16 cellular contexts compared by ENCODE assay signal in the genomic region with DNA sequence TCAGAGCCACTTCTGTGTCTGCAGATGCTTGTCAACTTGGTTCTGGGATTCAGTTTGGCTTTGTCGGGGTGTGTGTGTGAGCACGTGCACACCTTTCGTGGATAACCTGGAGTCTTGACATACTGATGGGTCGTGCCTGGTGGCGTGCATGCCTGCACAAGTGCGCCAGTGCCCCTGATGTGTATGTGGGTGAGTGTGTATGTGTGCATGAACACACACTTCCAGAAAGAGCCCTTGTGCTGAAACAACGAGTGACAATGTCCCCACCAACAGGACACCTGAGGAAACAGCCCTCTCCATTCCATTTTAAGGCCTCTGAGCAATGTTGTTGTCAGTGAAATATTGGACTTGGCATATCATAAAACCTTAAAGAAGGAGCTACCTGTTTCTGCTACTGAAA. TPM values are rescaled to one million over a fixed set of nuclear protein-coding genes. Genes with fewer than 3 reads are reported as not detected.
DNase-seq lines count a peak whose midpoint lies in the region; ATAC-seq and TF ChIP-seq lines count a peak whose summit lies in the region.
"Had no signal": no experiment of that assay in that cellular context is flagged by ENCODE, and none has a peak within 500 bp of the region (broad histone marks: within the 10 kb centered on the region; RNA-seq: fewer than 3 reads in every experiment).

No MANE protein-coding gene starts in this region.

- H3K36me3 ChIP-seq in HEK293 (ENCODE audit: control insufficient read depth in 2 of 2, insufficient read depth in 1 of 2, low read length in 2 of 2) (peaks cover 7 to 28% of the 10 kb centered on the region in 2 experiments; a peak in 2 of 3 replicates), left ventricle myocardium inferior (no peaks in the 10 kb centered on the region)
- H3K36me3 ChIP-seq: upper lobe of right lung had no signal

- H3K9me3 ChIP-seq in HEK293 (ENCODE audit: control insufficient read depth, insufficient read depth, low read depth, low read length) (no peaks in the 10 kb centered on the region), left ventricle myocardium inferior (replicated peaks) (no peaks in the 10 kb centered on the region)
- H3K9me3 ChIP-seq: upper lobe of right lung had no signal

- BruUV-seq in Calu3 (replicated peaks; lab: Mats Ljungman, UMichigan): no TSS peak

- H3K4me1 ChIP-seq in HEK293 (ENCODE audit: control insufficient read depth, insufficient read depth, low read length): peaks cover 12% of the 10 kb centered on the region
- H3K4me1 ChIP-seq in left ventricle myocardium inferior: no peaks in the 10 kb centered on the region
- H3K4me1 ChIP-seq: upper lobe of right lung had no signal

- peaks cover 99% of the 10 kb centered on the region for H3K27me3 ChIP-seq in left ventricle myocardium inferior (ENCODE audit: low read depth)

- H3K4me3 ChIP-seq in HEK293 (ENCODE audit: low read depth, low read length) (no peak overlapping the region), left ventricle myocardium inferior (no peak overlapping the region)
- H3K4me3 ChIP-seq: upper lobe of right lung had no signal

- intact Hi-C loops in Calu3 (cut with micrococcal nuclease; ENCODE audit: unreplicated experiment) (loop anchor here (1.0 to 5.0 kb wide), 4 partner anchors 48 to 287 kb away; a partner anchor contains a TSS), left ventricle myocardium inferior (cut with micrococcal nuclease) (no loop called here)
- intact Hi-C loops in activated CD4-positive, alpha-beta T cell treated with anti-CD3 and anti-CD28 coated beads, Interleukin-2, amount 10 ng/mL, durations not matched to agents 24 days and 14 days (cut with micrococcal nuclease): no loop called here
- intact Hi-C loops in activated naive CD4-positive, alpha-beta T cell treated with anti-CD3 and anti-CD28 coated beads for 36 hours (cut with micrococcal nuclease): no loop called here

- TF ChIP-seq CTCF in Calu3 (IDR thresholded peaks at IDR 0.05; ENCODE audit: unreplicated experiment) (no peak), HEK293 (tag by site-specific recombination; IDR thresholded peaks at IDR 0.05) (peak; percentile 70), mesothelial cell of epicardium (IDR thresholded peaks at IDR 0.05; ENCODE audit: unreplicated experiment) (no peak), left ventricle myocardium inferior (IDR thresholded peaks at IDR 0.05; ENCODE audit: borderline replicate concordance) (no peak)

- no peaks in the 10 kb centered on the region for H3K9me3 Mint-ChIP-seq in Calu3 (ENCODE audit: low read depth, unreplicated experiment)
- no peaks in the 10 kb centered on the region for H3K9me3 Mint-ChIP-seq in mesothelial cell of epicardium
- no peaks in the 10 kb centered on the region for H3K9me3 Mint-ChIP-seq in T-cell
- H3K9me3 Mint-ChIP-seq in activated CD4-positive, alpha-beta T cell treated with anti-CD3 and anti-CD28 coated beads, Interleukin-2, amount 10 ng/mL, durations not matched to agents 24 days and 14 days: no peaks in the 10 kb centered on the region
- no peaks in the 10 kb centered on the region for H3K9me3 Mint-ChIP-seq in activated naive CD4-positive, alpha-beta T cell treated with anti-CD3 and anti-CD28 coated beads for 36 hours
- H3K9me3 Mint-ChIP-seq: activated naive CD4-positive, alpha-beta T cell treated with anti-CD3 and anti-CD28 coated beads, Interleukin-2, amount 50 U/mL, for 72 hours; naive B cell had no signal

- DNase-seq in Calu3 (peak; percentile 15), mesothelial cell of epicardium (ENCODE audit: low spot score in 2 of 2, unreplicated experiment in 2 of 2) (no peak), T-cell (no peak), left ventricle myocardium inferior (no peak)
- DNase-seq in activated CD4-positive, alpha-beta T cell treated with anti-CD3 and anti-CD28 coated beads, Interleukin-2, amount 10 ng/mL, durations not matched to agents 24 days and 14 days: no peak
- DNase-seq in activated naive CD4-positive, alpha-beta T cell treated with anti-CD3 and anti-CD28 coated beads for 36 hours: no peak
- DNase-seq: activated CD4-positive, CD25-positive, alpha-beta regulatory T cell treated with anti-CD3 and anti-CD28 coated beads, Interleukin-2, amount 50 U/mL, for 72 hours; EL; naive B cell; NCI-H2171 treated with DMSO at 0.1 percent for 48 hours; OCI-M1; upper lobe of right lung had no signal

- H3K36me3 Mint-ChIP-seq in Calu3 (ENCODE audit: insufficient read depth, unreplicated experiment) (no peaks in the 10 kb centered on the region), mesothelial cell of epicardium (peaks cover 4% of the 10 kb centered on the region), T-cell (peaks cover 19% of the 10 kb centered on the region)
- no peaks in the 10 kb centered on the region for H3K36me3 Mint-ChIP-seq in activated CD4-positive, alpha-beta T cell treated with anti-CD3 and anti-CD28 coated beads, Interleukin-2, amount 10 ng/mL, durations not matched to agents 24 days and 14 days (ENCODE audit: low read depth)
- no peaks in the 10 kb centered on the region for H3K36me3 Mint-ChIP-seq in activated naive CD4-positive, alpha-beta T cell treated with anti-CD3 and anti-CD28 coated beads for 36 hours (ENCODE audit: low read depth)
- H3K36me3 Mint-ChIP-seq: activated naive CD4-positive, alpha-beta T cell treated with anti-CD3 and anti-CD28 coated beads, Interleukin-2, amount 50 U/mL, for 72 hours had no signal

- POLR2A ChIA-PET in HEK293 (lab: Yijun Ruan, JAX): interaction anchor here (0.6 to 1.6 kb wide), 4 partner anchors 82 to 110 kb away, joined by 3 to 7 read pairs (median 5); a partner anchor contains a TSS
- POLR2A ChIA-PET in T-cell (lab: Charles Lee): no interaction called here

- CTCF ChIA-PET in Calu3 (lab: Charles Lee): interaction anchor here (0.5 to 2.7 kb wide), 10 partner anchors 9 to 129 kb away, joined by 3 to 17 read pairs (median 4); a partner anchor contains a TSS
- CTCF ChIA-PET in HEK293 (lab: Yijun Ruan, JAX): interaction anchor here (0.6 to 8.2 kb wide), 21 partner anchors 8 to 130 kb away, joined by 3 to 81 read pairs (median 5); a partner anchor contains a TSS
- CTCF ChIA-PET in T-cell (lab: Charles Lee): interaction anchor here in 1 of 2 donors (0.7 to 1.0 kb wide), 2 partner anchors 108 to 1011 kb away, joined by 3 to 5 read pairs; no protein-coding TSS in a partner anchor
- CTCF ChIA-PET in activated naive CD4-positive, alpha-beta T cell treated with anti-CD3 and anti-CD28 coated beads for 36 hours (lab: Charles Lee): no interaction called here

- ATAC-seq in SK-N-SH treated with all-trans-retinoic acid at 6 μM for 48 hours: peak; percentile 42; the same call in 1 of the 3 replicates
- ATAC-seq in T-cell (replicated peaks in 1 of 4): no peak
- ATAC-seq: activated naive CD4-positive, alpha-beta T cell treated with anti-CD3 and anti-CD28 coated beads, Interleukin-2, amount 50 U/mL, for 72 hours; upper lobe of right lung had no signal

- peak overlapping the region; percentile 17; the same call in 1 of the 2 replicates for H3K27ac ChIP-seq in HEK293 (ENCODE audit: extremely low read depth, low read depth, low read length)
- no peak overlapping the region for H3K27ac ChIP-seq in left ventricle myocardium inferior (replicated peaks)
- H3K27ac ChIP-seq: upper lobe of right lung had no signal

- H3K27ac Mint-ChIP-seq in Calu3 (ENCODE audit: unreplicated experiment) (no peak overlapping the region), mesothelial cell of epicardium (peak overlapping the region; percentile 96), T-cell (no peak overlapping the region)
- no peak overlapping the region for H3K27ac Mint-ChIP-seq in activated CD4-positive, alpha-beta T cell treated with anti-CD3 and anti-CD28 coated beads, Interleukin-2, amount 10 ng/mL, durations not matched to agents 24 days and 14 days
- no peak overlapping the region for H3K27ac Mint-ChIP-seq in activated naive CD4-positive, alpha-beta T cell treated with anti-CD3 and anti-CD28 coated beads for 36 hours
- H3K27ac Mint-ChIP-seq: activated naive CD4-positive, alpha-beta T cell treated with anti-CD3 and anti-CD28 coated beads, Interleukin-2, amount 50 U/mL, for 72 hours; B cell; naive B cell had no signal

- H3K4me1 Mint-ChIP-seq in Calu3 (ENCODE audit: low read depth, unreplicated experiment): peaks cover 45% of the 10 kb centered on the region
- peaks cover 91% of the 10 kb centered on the region for H3K4me1 Mint-ChIP-seq in mesothelial cell of epicardium
- no peaks in the 10 kb centered on the region for H3K4me1 Mint-ChIP-seq in T-cell
- no peaks in the 10 kb centered on the region for H3K4me1 Mint-ChIP-seq in activated CD4-positive, alpha-beta T cell treated with anti-CD3 and anti-CD28 coated beads, Interleukin-2, amount 10 ng/mL, durations not matched to agents 24 days and 14 days
- no peaks in the 10 kb centered on the region for H3K4me1 Mint-ChIP-seq in activated naive CD4-positive, alpha-beta T cell treated with anti-CD3 and anti-CD28 coated beads for 36 hours (ENCODE audit: low read depth)
- H3K4me1 Mint-ChIP-seq: B cell, naive B cell had no signal

- H3K27me3 Mint-ChIP-seq in Calu3 (ENCODE audit: unreplicated experiment) (no peaks in the 10 kb centered on the region), mesothelial cell of epicardium (ENCODE audit: low read depth) (no peaks in the 10 kb centered on the region), T-cell (peaks cover 30 to 57% of the 10 kb centered on the region in 2 donors)
- H3K27me3 Mint-ChIP-seq in activated CD4-positive, alpha-beta T cell treated with anti-CD3 and anti-CD28 coated beads, Interleukin-2, amount 10 ng/mL, durations not matched to agents 24 days and 14 days: peaks cover 54% of the 10 kb centered on the region
- peaks cover 25% of the 10 kb centered on the region for H3K27me3 Mint-ChIP-seq in activated naive CD4-positive, alpha-beta T cell treated with anti-CD3 and anti-CD28 coated beads for 36 hours (ENCODE audit: low read depth)

- no peak overlapping the region for H3K4me3 Mint-ChIP-seq in Calu3 (ENCODE audit: low read depth, unreplicated experiment)
- H3K4me3 Mint-ChIP-seq in mesothelial cell of epicardium: no peak overlapping the region
- no peak overlapping the region for H3K4me3 Mint-ChIP-seq in T-cell
- no peak overlapping the region for H3K4me3 Mint-ChIP-seq in activated CD4-positive, alpha-beta T cell treated with anti-CD3 and anti-CD28 coated beads, Interleukin-2, amount 10 ng/mL, durations not matched to agents 24 days and 14 days
- H3K4me3 Mint-ChIP-seq in activated naive CD4-positive, alpha-beta T cell treated with anti-CD3 and anti-CD28 coated beads for 36 hours: no peak overlapping the region
- H3K4me3 Mint-ChIP-seq: B cell, naive B cell had no signal

TF ChIP-seq in SK-N-SH treated with all-trans-retinoic acid at 6 μM for 48 hours, 23 proteins besides CTCF, POLR2A, EP300 and RAD21 (continues in another document):
- TF ChIP-seq ZFP30 (CRISPR knock-in tag; IDR thresholded peaks at IDR 0.05): no peak

RNA-seq across cellular contexts. Expression of a gene that starts 53.9 kb away (rescaled TPM):
- total RNA-seq in Calu3 (2022) (66.2 and 69.4 TPM in 2 replicates), mesothelial cell of epicardium (39.5 to 47.1 TPM (median 46.1 TPM) in 3 replicates), T-cell (10 to 100 TPM; 12.5 to 31.5 (median 23.9) TPM), left ventricle myocardium inferior (16.2 TPM)
- total RNA-seq in activated CD4-positive, alpha-beta T cell treated with anti-CD3 and anti-CD28 coated beads, Interleukin-2, amount 10 ng/mL, durations not matched to agents 24 days and 14 days: 28.2 and 28.8 TPM in 2 replicates
- total RNA-seq in activated naive CD4-positive, alpha-beta T cell treated with anti-CD3 and anti-CD28 coated beads for 36 hours: 10 to 100 TPM; 18.2 to 19.7 TPM
